In the genomic region with DNA sequence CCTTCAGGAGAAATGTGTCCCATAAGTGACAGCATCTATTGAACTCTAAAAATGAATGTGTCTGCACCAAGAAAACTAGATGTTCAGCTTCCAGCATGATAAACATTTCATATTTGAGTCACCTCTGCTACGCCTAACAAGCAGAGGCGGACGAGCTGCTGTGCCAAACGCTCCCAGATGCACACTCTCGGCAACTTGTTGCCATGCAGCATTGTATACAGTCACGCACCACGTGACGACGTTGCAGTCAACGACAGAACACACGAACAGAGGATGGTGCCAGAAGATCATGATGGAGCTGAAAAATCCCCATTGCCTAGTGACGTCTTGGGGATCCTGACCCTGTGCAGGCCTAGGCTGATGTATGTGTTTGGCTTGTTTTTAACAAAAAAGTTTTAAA, we compare ENCODE assay signal across 10 cellular contexts.
DNase-seq lines count a peak whose midpoint lies in the region; ATAC-seq and TF ChIP-seq lines count a peak whose summit lies in the region.
"Had no signal": no experiment of that assay in that cellular context is flagged by ENCODE, and none has a peak within 500 bp of the region (broad histone marks: within the 10 kb centered on the region; RNA-seq: fewer than 3 reads in every experiment).

No MANE protein-coding gene starts in this region.

- no peak overlapping the region for H2BK15ac ChIP-seq in H9 (ENCODE audit: low read depth, low read length)

- peak; percentile 72 for DNase-seq in activated naive CD4-positive, alpha-beta T cell treated with Interleukin-2 at 50 U/mL for 16 hours
- DNase-seq in activated naive CD4-positive, alpha-beta T cell (lab: John Stamatoyannopoulos, UW) = no peak
- DNase-seq in T-helper 9 cell = peak; percentile 8
- peak; percentile 44 for DNase-seq in fibroblast of villous mesenchyme (ENCODE audit: low read depth)
- DNase-seq in suprapubic skin (ENCODE audit: low spot score in 2 of 2) = peak in 1 of 2 donors; percentile 79
- no peak for DNase-seq in H9
- no peak for DNase-seq in SHP77 treated with DMSO at 0.1 percent for 48 hours (lab: John Stamatoyannopoulos, UW)

- TF ChIP-seq CTCF in fibroblast of villous mesenchyme (IDR thresholded peaks at IDR 0.05; ENCODE audit: insufficient read depth, low read depth, low read length) (no peak), suprapubic skin (IDR thresholded peaks at IDR 0.05) (no peak), H9 (conservative IDR thresholded peaks at IDR 0.05) (no peak)

- WGBS in suprapubic skin = 58% methylated on average over 12 of the region's 12 CpGs
- no CpG with 5 or more reads among the region's 12 CpGs for WGBS in H9 (ENCODE audit: extremely low coverage, insufficient read length, low lambda C conversion rate)

- no peak overlapping the region for H3K9ac ChIP-seq in H9 (ENCODE audit: extremely low read depth, insufficient read length, low read length)

- H3K4me2 ChIP-seq in H9 (ENCODE audit: insufficient read depth, insufficient read length, low read length) = no peak overlapping the region

- H4K5ac ChIP-seq in H9 (ENCODE audit: insufficient read length, low read depth, low read length) = no peak overlapping the region

- H3K4me3 ChIP-seq in fibroblast of villous mesenchyme (ENCODE audit: low read depth, low read length) (no peak overlapping the region), suprapubic skin (no peak overlapping the region)
- H3K4me3 ChIP-seq: adrenal gland had no signal

- no peak overlapping the region for H3K4ac ChIP-seq in H9 (ENCODE audit: low read depth, low read length)

- H2BK120ac ChIP-seq in H9 (ENCODE audit: low read depth, low read length, poor library complexity, severe bottlenecking) = no peak overlapping the region

- no peak overlapping the region for H3T11ph ChIP-seq in H9 (ENCODE audit: low read length)

- no peak overlapping the region for H3K18ac ChIP-seq in H9 (ENCODE audit: insufficient read length, low read depth, low read length)

- H2AFZ ChIP-seq in H9 (ENCODE audit: low read length) = no peak overlapping the region

- H3K27me3 ChIP-seq in suprapubic skin (no peaks in the 10 kb centered on the region), H9 (ENCODE audit: insufficient read depth, low read length) (no peaks in the 10 kb centered on the region)
- H3K27me3 ChIP-seq: adrenal gland had no signal

- H3K79me2 ChIP-seq in H9 (ENCODE audit: insufficient read depth, low read length) = no peaks in the 10 kb centered on the region; the same call in 1 of the 2 replicates

- H3K4me1 ChIP-seq in suprapubic skin (peaks cover 33% of the 10 kb centered on the region), H9 (ENCODE audit: insufficient read depth, low read length) (no peaks in the 10 kb centered on the region)
- H3K4me1 ChIP-seq: adrenal gland had no signal

- no peak for ATAC-seq in HG03354 (IDR thresholded peaks at IDR 0.05; ENCODE audit: poor library complexity, severe bottlenecking, unreplicated experiment)

- H3K4me1 Mint-ChIP-seq in H9 = peaks cover 4 to 8% of the 10 kb centered on the region in 2 experiments; a peak in 2 of 4 replicates

- H3K4me3 Mint-ChIP-seq in H9 = no peak overlapping the region
- H3K4me3 Mint-ChIP-seq: nephron had no signal

- no peaks in the 10 kb centered on the region for H3K36me3 Mint-ChIP-seq in H9 (ENCODE audit: insufficient read depth in 1 of 3, low read depth in 3 of 3)

- H3K56ac ChIP-seq in H9 (ENCODE audit: insufficient read length, low read depth, low read length) = no peak overlapping the region

- no peak overlapping the region for H2BK20ac ChIP-seq in H9 (ENCODE audit: low read depth, low read length, poor library complexity, severe bottlenecking)

- no peak overlapping the region for H2AK5ac ChIP-seq in H9 (ENCODE audit: insufficient read length, low read length)

- H3K9me3 ChIP-seq in suprapubic skin (no peaks in the 10 kb centered on the region), H9 (ENCODE audit: control insufficient read depth, low read depth, low read length) (no peaks in the 10 kb centered on the region)
- H3K9me3 ChIP-seq: adrenal gland had no signal

- TF ChIP-seq EP300 in suprapubic skin (IDR thresholded peaks at IDR 0.05) = no peak

- H3K23me2 ChIP-seq in H9 (ENCODE audit: insufficient read length, low read depth, low read length, poor library complexity, severe bottlenecking) = no peaks in the 10 kb centered on the region

- H3K9me3 Mint-ChIP-seq in H9 = no peaks in the 10 kb centered on the region
- H3K9me3 Mint-ChIP-seq: nephron had no signal

- no peak overlapping the region for H3K23ac ChIP-seq in H9 (ENCODE audit: insufficient read length, low read depth, low read length)

- no peak overlapping the region for H4K8ac ChIP-seq in H9 (replicated peaks; ENCODE audit: insufficient read length, low read depth, low read length)

- no peak overlapping the region for H2BK5ac ChIP-seq in H9 (ENCODE audit: insufficient read length, low read length)

- no peaks in the 10 kb centered on the region for H3K36me3 ChIP-seq in suprapubic skin
- H3K36me3 ChIP-seq: adrenal gland had no signal

- no peak overlapping the region for H2BK12ac ChIP-seq in H9 (ENCODE audit: insufficient read length, low read depth, low read length)

- no peak for TF ChIP-seq POLR2A in suprapubic skin (IDR thresholded peaks at IDR 0.05)

- no peaks in the 10 kb centered on the region for H4K20me1 ChIP-seq in H9 (ENCODE audit: control insufficient read depth, insufficient read depth, insufficient read length)

- no peak overlapping the region for H3K14ac ChIP-seq in H9 (ENCODE audit: insufficient read depth, low read length)

- H3K27me3 Mint-ChIP-seq in H9 (ENCODE audit: low read depth) = no peaks in the 10 kb centered on the region

- H3K79me1 ChIP-seq in H9 (ENCODE audit: insufficient read depth, low read depth, low read length, poor library complexity, severe bottlenecking) = no peaks in the 10 kb centered on the region

- no peak overlapping the region for H4K91ac ChIP-seq in H9 (ENCODE audit: insufficient read length, low read depth, low read length)

- no peak overlapping the region for H3K27ac Mint-ChIP-seq in H9
- H3K27ac Mint-ChIP-seq: nephron had no signal

- peak overlapping the region; percentile 76 for H3K27ac ChIP-seq in suprapubic skin
- no peak overlapping the region for H3K27ac ChIP-seq in H9 (ENCODE audit: insufficient read length, low read depth, low read length)

Comparison
In these comparisons a context has a peak if more than half of its experiments do, and no peak if none do; other contexts are left out.
1. DNase-seq: peak in activated naive CD4-positive, alpha-beta T cell treated with Interleukin-2 at 50 U/mL for 16 hours (single experiment), T-helper 9 cell (single experiment) and fibroblast of villous mesenchyme (single experiment); none in activated naive CD4-positive, alpha-beta T cell (0 of 4), H9 (single experiment) and SHP77 treated with DMSO at 0.1 percent for 48 hours (single experiment).